Comparison of ENCODE assay signal across 8 cellular contexts in the genomic region with DNA sequence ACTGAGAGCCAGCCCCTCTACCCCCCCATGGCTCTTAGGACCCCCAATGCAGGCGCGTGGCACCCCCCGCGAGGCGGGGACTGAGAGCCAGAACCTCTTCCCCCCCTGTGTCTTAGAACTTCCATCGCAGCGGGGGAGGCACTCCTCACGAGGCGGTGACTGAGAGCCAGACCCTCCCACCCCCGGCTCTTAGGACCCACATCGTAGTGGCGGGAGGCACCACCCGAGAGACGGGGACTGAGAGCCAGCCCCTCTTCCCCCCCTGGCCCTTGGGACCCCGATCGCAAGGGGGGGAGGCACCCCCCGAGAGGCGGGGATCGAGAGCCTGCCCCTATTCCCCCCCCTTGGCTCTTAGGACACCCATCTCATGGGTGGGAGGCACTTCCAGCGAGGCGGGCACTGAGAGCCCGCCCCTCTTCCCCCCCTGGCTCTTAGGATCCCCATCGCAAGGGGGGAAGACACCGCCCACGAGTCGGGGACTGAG. TPM values are rescaled to one million over a fixed set of nuclear protein-coding genes. Genes with fewer than 3 reads are reported as not detected.
DNase-seq lines count a peak whose midpoint lies in the region; ATAC-seq and TF ChIP-seq lines count a peak whose summit lies in the region.

No MANE protein-coding gene starts in this region.

- H3K27me3 Mint-ChIP-seq in type B pancreatic cell, result peaks cover 34% of the 10 kb centered on the region

- no peaks in the 10 kb centered on the region for H3K9me3 Mint-ChIP-seq in activated naive CD4-positive, alpha-beta T cell treated with anti-CD3 and anti-CD28 coated beads, Interleukin-2, amount 50 U/mL, for 72 hours
- H3K9me3 Mint-ChIP-seq in type B pancreatic cell, result no peaks in the 10 kb centered on the region

- no peak overlapping the region for H3K27ac ChIP-seq in left lung

- H3K36me3 Mint-ChIP-seq in activated naive CD4-positive, alpha-beta T cell treated with anti-CD3 and anti-CD28 coated beads, Interleukin-2, amount 50 U/mL, for 72 hours, result no peaks in the 10 kb centered on the region
- H3K36me3 Mint-ChIP-seq in type B pancreatic cell, result no peaks in the 10 kb centered on the region

- no peak for TF ChIP-seq CTCF in GM10248 (IDR thresholded peaks at IDR 0.05; ENCODE audit: control extremely low read depth, extremely low read depth, low read depth, missing control alignments)
- no peak for TF ChIP-seq CTCF in left lung (IDR thresholded peaks at IDR 0.05)
- TF ChIP-seq CTCF in type B pancreatic cell (conservative IDR thresholded peaks at IDR 0.05), result no peak

- no peak overlapping the region for H3K27ac Mint-ChIP-seq in activated naive CD4-positive, alpha-beta T cell treated with anti-CD3 and anti-CD28 coated beads, Interleukin-2, amount 50 U/mL, for 72 hours
- H3K27ac Mint-ChIP-seq in type B pancreatic cell, result peak overlapping the region; percentile 64

- peaks cover 5 to 48% of the 10 kb centered on the region in 2 donors for H3K27me3 ChIP-seq in left lung

- ATAC-seq in activated naive CD4-positive, alpha-beta T cell treated with anti-CD3 and anti-CD28 coated beads, Interleukin-2, amount 50 U/mL, for 72 hours, result peak; percentile 37 to 43
- peak; percentile 40 for ATAC-seq in left lung
- ATAC-seq in GM18502 (IDR thresholded peaks at IDR 0.05; ENCODE audit: poor library complexity, unreplicated experiment), result no peak

- peak overlapping the region in 1 of 2 donors; percentile 6 for H3K4me3 ChIP-seq in left lung

- no peaks in the 10 kb centered on the region for H3K9me3 ChIP-seq in left lung

- peak overlapping the region; percentile 91 for H3K4me3 Mint-ChIP-seq in type B pancreatic cell

- CTCF ChIA-PET in GM10248 (lab: Yijun Ruan, JAX), result interaction anchor here (1.0 kb wide), 1 partner anchor 47 kb away, joined by 3 read pairs; no protein-coding TSS in a partner anchor

- POLR2A ChIA-PET in GM10248 (lab: Yijun Ruan, JAX), result no interaction called here

- H3K4me1 ChIP-seq in left lung, result peaks cover 11 to 17% of the 10 kb centered on the region in 2 donors

- peak; percentile 43 for DNase-seq in GM10248 (ENCODE audit: extremely low spot score)
- peak; percentile 89 for DNase-seq in NCI-H1105 treated with DMSO at 0.1 percent for 48 hours (lab: John Stamatoyannopoulos, UW)
- DNase-seq in activated naive CD4-positive, alpha-beta T cell treated with anti-CD3 and anti-CD28 coated beads, Interleukin-2, amount 50 U/mL, for 72 hours (ENCODE audit: low spot score in 2 of 2), result no peak
- peak in 1 of 2 donors; percentile 27 for DNase-seq in left lung
- peak; percentile 71 for DNase-seq in type B pancreatic cell (ENCODE audit: extremely low spot score, unreplicated experiment)
- no peak for DNase-seq in dermis blood vessel endothelial cell
- DNase-seq in OCI-M2 (lab: John Stamatoyannopoulos, UW; ENCODE audit: unreplicated experiment), result no peak

- intact Hi-C loops in left lung (cut with DNase I), result no loop called here

- H3K36me3 ChIP-seq in left lung, result no peaks in the 10 kb centered on the region

- peaks cover 5% of the 10 kb centered on the region for H3K4me1 Mint-ChIP-seq in type B pancreatic cell (ENCODE audit: unreplicated experiment)

RNA-seq across cellular contexts. Expression of a gene that starts 44.7 kb away (rescaled TPM):
- 100 to 1,000 TPM; 163 to 232 TPM for total RNA-seq in activated naive CD4-positive, alpha-beta T cell treated with anti-CD3 and anti-CD28 coated beads, Interleukin-2, amount 50 U/mL, for 72 hours
- total RNA-seq in left lung, result 10 to 100 TPM; 42.0 to 44.1 TPM
- 125 and 144 TPM in 2 replicates for total RNA-seq in type B pancreatic cell (ENCODE audit: low replicate concordance)
- total RNA-seq in dermis blood vessel endothelial cell, result 19.7 and 27.8 TPM in 2 replicates

Comparison
In these comparisons a context has a peak if more than half of its experiments do, and no peak if none do; other contexts are left out.
1. DNase-seq: peak in GM10248 (single experiment), NCI-H1105 treated with DMSO at 0.1 percent for 48 hours (single experiment) and type B pancreatic cell (single experiment); none in activated naive CD4-positive, alpha-beta T cell treated with anti-CD3 and anti-CD28 coated beads, Interleukin-2, amount 50 U/mL, for 72 hours (0 of 2), dermis blood vessel endothelial cell (single experiment) and OCI-M2 (single experiment).